1 cellular context compared by ENCODE assay signal in genomic region chr1:104163912-104164476, GRCh38.
TF ChIP-seq lines count a peak whose summit lies in the region.

No MANE protein-coding gene starts in this region.

TF ChIP-seq in WTC11, 78 proteins besides CTCF, POLR2A, EP300 and RAD21 (continued from another document):
- TF ChIP-seq, protein P1, sequence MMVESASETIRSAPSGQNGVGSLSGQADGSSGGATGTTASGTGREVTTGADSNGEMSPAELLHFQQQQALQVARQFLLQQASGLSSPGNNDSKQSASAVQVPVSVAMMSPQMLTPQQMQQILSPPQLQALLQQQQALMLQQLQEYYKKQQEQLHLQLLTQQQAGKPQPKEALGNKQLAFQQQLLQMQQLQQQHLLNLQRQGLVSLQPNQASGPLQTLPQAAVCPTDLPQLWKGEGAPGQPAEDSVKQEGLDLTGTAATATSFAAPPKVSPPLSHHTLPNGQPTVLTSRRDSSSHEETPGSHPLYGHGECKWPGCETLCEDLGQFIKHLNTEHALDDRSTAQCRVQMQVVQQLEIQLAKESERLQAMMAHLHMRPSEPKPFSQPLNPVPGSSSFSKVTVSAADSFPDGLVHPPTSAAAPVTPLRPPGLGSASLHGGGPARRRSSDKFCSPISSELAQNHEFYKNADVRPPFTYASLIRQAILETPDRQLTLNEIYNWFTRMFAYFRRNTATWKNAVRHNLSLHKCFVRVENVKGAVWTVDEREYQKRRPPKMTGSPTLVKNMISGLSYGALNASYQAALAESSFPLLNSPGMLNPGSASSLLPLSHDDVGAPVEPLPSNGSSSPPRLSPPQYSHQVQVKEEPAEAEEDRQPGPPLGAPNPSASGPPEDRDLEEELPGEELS (CRISPR knock-in tag; IDR thresholded peaks at IDR 0.05): no peak
- TF ChIP-seq ATF2 (CRISPR knock-in tag; IDR thresholded peaks at IDR 0.05; ENCODE audit: borderline replicate concordance, low read depth): no peak
- no peak for TF ChIP-seq TEAD4 (CRISPR knock-in tag; IDR thresholded peaks at IDR 0.05)
